7 cellular contexts compared by ENCODE assay signal in the genomic region with DNA sequence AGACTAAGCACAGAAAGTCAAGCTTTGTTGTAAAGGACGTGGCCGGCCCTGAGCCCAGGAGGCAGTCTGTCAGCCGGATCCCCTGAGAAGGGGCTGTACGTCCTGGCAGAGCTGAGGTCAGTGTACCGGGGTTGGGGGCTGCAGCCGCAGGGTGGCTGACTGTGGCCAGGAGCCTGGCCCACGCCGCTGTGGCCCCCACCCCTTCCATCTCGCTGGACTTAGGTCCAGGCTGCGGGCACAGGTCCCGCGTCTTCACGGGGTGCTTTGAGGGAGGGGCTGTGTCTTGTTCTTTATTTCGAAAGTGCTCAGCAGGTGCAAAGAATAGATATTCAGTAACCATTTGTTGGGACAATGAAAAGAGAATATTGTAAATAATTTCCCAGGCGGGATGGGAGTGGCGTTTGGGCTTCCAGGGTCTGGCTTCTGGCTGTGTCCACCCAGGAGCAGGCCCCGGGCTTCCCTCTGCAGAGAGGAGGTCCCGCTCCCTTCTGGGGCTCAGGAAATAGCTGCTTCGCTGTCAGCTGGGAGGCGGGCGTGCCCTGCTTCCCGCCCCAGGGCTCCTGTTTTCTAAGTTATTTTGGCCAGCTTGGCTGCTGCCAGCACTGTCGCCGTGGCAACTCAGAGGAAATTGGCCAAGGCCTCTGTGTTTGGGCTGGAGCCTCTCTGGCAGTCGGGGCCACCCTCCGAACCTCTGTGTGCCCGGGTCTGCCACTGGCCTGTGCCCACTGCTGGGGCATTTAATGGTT. TPM values are rescaled to one million over a fixed set of nuclear protein-coding genes. Genes with fewer than 3 reads are reported as not detected.
DNase-seq lines count a peak whose midpoint lies in the region; ATAC-seq lines count a peak whose summit lies in the region.

No MANE protein-coding gene starts in this region.

- intact Hi-C loops in Right ventricle myocardium inferior (cut with DNase I): no loop called here
- intact Hi-C loops in sciatic nerve (cut with DNase I): no loop called here

- peaks cover 27% of the 10 kb centered on the region for H3K36me3 Mint-ChIP-seq in activated CD8-positive, alpha-beta T cell treated with anti-CD3 and anti-CD28 coated beads, Interleukin-2, amount 10 ng/mL, durations not matched to agents 7 days and 5 days (ENCODE audit: low read depth)

- ATAC-seq in activated CD8-positive, alpha-beta T cell treated with anti-CD3 and anti-CD28 coated beads, Interleukin-2, amount 10 ng/mL, durations not matched to agents 7 days and 5 days: no peak
- peak; percentile 77 for ATAC-seq in Right ventricle myocardium inferior
- ATAC-seq in sciatic nerve: peak; percentile 69
- no peak for ATAC-seq in GM19467 (IDR thresholded peaks at IDR 0.05; ENCODE audit: unreplicated experiment)
- no peak for ATAC-seq in GM19023 (IDR thresholded peaks at IDR 0.05; ENCODE audit: unreplicated experiment)
- no peak for ATAC-seq in GM21423 (IDR thresholded peaks at IDR 0.05; ENCODE audit: unreplicated experiment)

- CTCF ChIA-PET in activated CD8-positive, alpha-beta T cell treated with anti-CD3 and anti-CD28 coated beads, Interleukin-2, amount 10 ng/mL, durations not matched to agents 7 days and 5 days (lab: Charles Lee): interaction anchor here (0.7 to 1.2 kb wide), 5 partner anchors 13 to 120 kb away, joined by 3 to 5 read pairs (median 3); no protein-coding TSS in a partner anchor

- peaks cover 63% of the 10 kb centered on the region for H3K4me1 Mint-ChIP-seq in activated CD8-positive, alpha-beta T cell treated with anti-CD3 and anti-CD28 coated beads, Interleukin-2, amount 10 ng/mL, durations not matched to agents 7 days and 5 days (ENCODE audit: low read depth)

- DNase-seq in Kasumi-1 (lab: John Stamatoyannopoulos, UW) (peak; percentile 23 to 42), Right ventricle myocardium inferior (ENCODE audit: missing footprints) (peak; percentile 91), sciatic nerve (ENCODE audit: low spot score) (peak; percentile 84)
- no peak for DNase-seq in activated CD8-positive, alpha-beta T cell treated with anti-CD3 and anti-CD28 coated beads, Interleukin-2, amount 10 ng/mL, durations not matched to agents 7 days and 5 days

- POLR2A ChIA-PET in activated CD8-positive, alpha-beta T cell treated with anti-CD3 and anti-CD28 coated beads, Interleukin-2, amount 10 ng/mL, durations not matched to agents 7 days and 5 days (lab: Charles Lee): interaction anchor here (1.1 to 1.3 kb wide), 2 partner anchors 10 to 631 kb away, joined by 3 to 4 read pairs; a partner anchor contains a TSS

- peak overlapping the region; percentile 44 for H3K27ac Mint-ChIP-seq in activated CD8-positive, alpha-beta T cell treated with anti-CD3 and anti-CD28 coated beads, Interleukin-2, amount 10 ng/mL, durations not matched to agents 7 days and 5 days

- H3K27me3 Mint-ChIP-seq in activated CD8-positive, alpha-beta T cell treated with anti-CD3 and anti-CD28 coated beads, Interleukin-2, amount 10 ng/mL, durations not matched to agents 7 days and 5 days (ENCODE audit: low read depth): no peaks in the 10 kb centered on the region

- H3K4me3 Mint-ChIP-seq in activated CD8-positive, alpha-beta T cell treated with anti-CD3 and anti-CD28 coated beads, Interleukin-2, amount 10 ng/mL, durations not matched to agents 7 days and 5 days: peak overlapping the region; percentile 85

- H3K9me3 Mint-ChIP-seq in activated CD8-positive, alpha-beta T cell treated with anti-CD3 and anti-CD28 coated beads, Interleukin-2, amount 10 ng/mL, durations not matched to agents 7 days and 5 days (ENCODE audit: insufficient read depth): no peaks in the 10 kb centered on the region

RNA-seq across cellular contexts. Expression of a gene that starts 7.4 kb away (rescaled TPM):
- total RNA-seq in activated CD8-positive, alpha-beta T cell treated with anti-CD3 and anti-CD28 coated beads, Interleukin-2, amount 10 ng/mL, durations not matched to agents 7 days and 5 days: 10 to 100 TPM; 26.5 to 28.1 TPM
- total RNA-seq in Right ventricle myocardium inferior (18.5 TPM), sciatic nerve (80.3 TPM)

Comparison
In these comparisons a context has a peak if more than half of its experiments do, and no peak if none do; other contexts are left out.
1. ATAC-seq: peak in Right ventricle myocardium inferior (single experiment) and sciatic nerve (single experiment); none in activated CD8-positive, alpha-beta T cell treated with anti-CD3 and anti-CD28 coated beads, Interleukin-2, amount 10 ng/mL, durations not matched to agents 7 days and 5 days (single experiment), GM19467 (single experiment), GM19023 (single experiment) and GM21423 (single experiment).